Comparison of ENCODE assay signal across 19 cellular contexts in genomic region chr3:168223085-168223484, GRCh38.
DNase-seq lines count a peak whose midpoint lies in the region; ATAC-seq, FAIRE-seq and TF ChIP-seq lines count a peak whose summit lies in the region.
"Had no signal": no experiment of that assay in that cellular context is flagged by ENCODE, and none has a peak within 500 bp of the region (broad histone marks: within the 10 kb centered on the region; RNA-seq: fewer than 3 reads in every experiment).

No MANE protein-coding gene starts in this region.

- H2BK120ac ChIP-seq in H1 (replicated peaks; ENCODE audit: low read depth, low read length), result no peak overlapping the region
- no peak overlapping the region for H2BK120ac ChIP-seq in trophoblast cell (ENCODE audit: insufficient read depth, low read length, poor library complexity)

- H2BK5ac ChIP-seq in H1 (ENCODE audit: low read depth, low read length) (no peak overlapping the region), trophoblast cell (ENCODE audit: low read depth, low read length, poor library complexity) (no peak overlapping the region)

- H4K8ac ChIP-seq in H1 (ENCODE audit: extremely low read depth, insufficient read depth, low read length) (no peak overlapping the region), trophoblast cell (ENCODE audit: low read depth, low read length) (no peak overlapping the region)

- H3K14ac ChIP-seq in H1 (ENCODE audit: insufficient read length) (no peak overlapping the region), trophoblast cell (ENCODE audit: low read length) (no peak overlapping the region)

- H3K36me3 ChIP-seq in GM23338 (ENCODE audit: insufficient read depth) (no peaks in the 10 kb centered on the region), NT2/D1 (ENCODE audit: insufficient read depth, insufficient read length, low read length) (no peaks in the 10 kb centered on the region), H1 (ENCODE audit: control insufficient read depth in 2 of 4, insufficient read depth in 4 of 4, low read length in 3 of 4) (no peaks in the 10 kb centered on the region), trophoblast cell (ENCODE audit: control insufficient read depth in 1 of 2, insufficient read depth in 2 of 2, low read length in 2 of 2) (no peaks in the 10 kb centered on the region)

- intact Hi-C loops in right cardiac atrium (cut with DNase I), result no loop called here

- TF ChIP-seq RAD21 in H1 (IDR thresholded peaks at IDR 0.05 in 1 of 2, conservative IDR thresholded peaks at IDR 0.05 in 1 of 2; ENCODE audit: low read depth in 2 of 2, low read length in 2 of 2), result no peak

- H3K27ac Mint-ChIP-seq in GM23338, result no peak overlapping the region
- H3K27ac Mint-ChIP-seq: CD4-positive, alpha-beta memory T cell had no signal

- H3K4me2 ChIP-seq in GM23338, result no peak overlapping the region
- no peak overlapping the region for H3K4me2 ChIP-seq in H1 (ENCODE audit: insufficient read depth in 1 of 2, low read depth in 2 of 2, low read length in 2 of 2)
- no peak overlapping the region for H3K4me2 ChIP-seq in trophoblast cell (ENCODE audit: low read length)

- H3K4me3 ChIP-seq in GM23338, result no peak overlapping the region
- no peak overlapping the region for H3K4me3 ChIP-seq in NT2/D1 (ENCODE audit: insufficient read length, low read depth)
- no peak overlapping the region for H3K4me3 ChIP-seq in H1 (ENCODE audit: extremely low read depth in 1 of 4, insufficient read depth in 2 of 4, low read depth in 3 of 4, low read length in 4 of 4)
- H3K4me3 ChIP-seq in trophoblast cell (ENCODE audit: low read depth, low read length), result no peak overlapping the region
- H3K4me3 ChIP-seq in right cardiac atrium (ENCODE audit: low read length), result no peak overlapping the region

- DNase-seq in GM23338 (ENCODE audit: low spot score) (peak; percentile 4), NT2/D1 (ENCODE audit: low read depth, low spot score) (peak; percentile 23), H1 (ENCODE audit: low read depth in 1 of 2, low spot score in 2 of 2) (no peak), trophoblast cell (no peak), putamen (ENCODE audit: low spot score) (no peak), NCI-H1930 (lab: John Stamatoyannopoulos, UW) (no peak), right cardiac atrium (no peak)
- DNase-seq: C1 segment of cervical spinal cord; Calu3; CD4-positive, alpha-beta memory T cell; COR-L47; DMS53; DMS79 treated with DMSO at 0.1 percent for 48 hours; GOT3; H7; HCEC 1CT had no signal

- no peaks in the 10 kb centered on the region for H3K23me2 ChIP-seq in H1 (ENCODE audit: low read depth, low read length)

- H3K18ac ChIP-seq in H1 (ENCODE audit: extremely low read depth, low read length) (no peak overlapping the region), trophoblast cell (ENCODE audit: low read length) (no peak overlapping the region)

- H3K9me2 ChIP-seq in GM23338 (ENCODE audit: insufficient read depth), result no peaks in the 10 kb centered on the region; the same call in 1 of the 2 replicates

- H3K9me3 Mint-ChIP-seq in GM23338, result no peaks in the 10 kb centered on the region
- H3K9me3 Mint-ChIP-seq: CD4-positive, alpha-beta memory T cell had no signal

- H3K4me3 Mint-ChIP-seq in GM23338, result no peak overlapping the region
- H3K4me3 Mint-ChIP-seq: CD4-positive, alpha-beta memory T cell had no signal

- no peak for TF ChIP-seq EP300 in H1 (IDR thresholded peaks at IDR 0.05; ENCODE audit: borderline replicate concordance in 1 of 2, low read depth in 2 of 2, low read length in 2 of 2)

- no peak for TF ChIP-seq POLR2A in H1 (IDR thresholded peaks at IDR 0.05; ENCODE audit: control extremely low read depth in 1 of 2, low read depth in 2 of 2, low read length in 2 of 2)

- H2AK5ac ChIP-seq in H1 (ENCODE audit: low read depth, low read length), result no peak overlapping the region
- H2AK5ac ChIP-seq in trophoblast cell (ENCODE audit: low read length), result no peak overlapping the region

- H3K79me1 ChIP-seq in H1 (ENCODE audit: low read depth, low read length), result no peaks in the 10 kb centered on the region
- no peaks in the 10 kb centered on the region for H3K79me1 ChIP-seq in trophoblast cell (ENCODE audit: low read length)

- no peak overlapping the region for H3K23ac ChIP-seq in H1 (ENCODE audit: insufficient read length)
- H3K23ac ChIP-seq in trophoblast cell (ENCODE audit: low read length), result peak overlapping the region; percentile 58

- H4K5ac ChIP-seq in H1 (ENCODE audit: insufficient read length, low read depth, low read length), result no peak overlapping the region

- H2BK20ac ChIP-seq in H1 (ENCODE audit: low read length), result no peak overlapping the region

- H2BK15ac ChIP-seq in H1 (ENCODE audit: low read length), result no peak overlapping the region

- H3K56ac ChIP-seq in H1 (replicated peaks; ENCODE audit: insufficient read length, low read depth, low read length), result no peak overlapping the region

- H3K9ac ChIP-seq in NT2/D1 (ENCODE audit: insufficient read length, low read depth), result no peak overlapping the region
- H3K9ac ChIP-seq in H1 (replicated peaks in 1 of 4; ENCODE audit: extremely low read depth in 1 of 4, low read depth in 3 of 4, low read length in 3 of 4), result no peak overlapping the region
- H3K9ac ChIP-seq in trophoblast cell (ENCODE audit: low read length), result peak overlapping the region; percentile 72

- no peaks in the 10 kb centered on the region; the same call in 1 of the 2 replicates for H3K4me1 ChIP-seq in GM23338 (ENCODE audit: insufficient read depth)
- H3K4me1 ChIP-seq in NT2/D1 (ENCODE audit: insufficient read depth, insufficient read length), result no peaks in the 10 kb centered on the region
- H3K4me1 ChIP-seq in H1 (replicated peaks in 1 of 4; ENCODE audit: control insufficient read depth in 3 of 4, insufficient read depth in 4 of 4, low read length in 3 of 4), result peaks cover 0 to 4% (median 2%) of the 10 kb centered on the region in 4 experiments; a peak in 1 of 7 replicates
- H3K4me1 ChIP-seq in trophoblast cell (ENCODE audit: control insufficient read depth in 1 of 2, insufficient read depth in 2 of 2, low read length in 2 of 2), result no peaks in the 10 kb centered on the region
- no peaks in the 10 kb centered on the region for H3K4me1 ChIP-seq in right cardiac atrium (ENCODE audit: control insufficient read depth, insufficient read depth, low read length)

- CTCF ChIA-PET in H1 (lab: Charles Lee; ENCODE audit: partially characterized antibody), result interaction anchor here (1.7 to 4.0 kb wide), 2 partner anchors 12 to 642 kb away, joined by 4 to 23 read pairs; no protein-coding TSS in a partner anchor

- peak; percentile 69 for ATAC-seq in GM23338
- ATAC-seq in right cardiac atrium, result no peak

- no peaks in the 10 kb centered on the region for H3F3A ChIP-seq in GM23338 (replicated peaks; ENCODE audit: low read depth)

- H3K27me3 ChIP-seq in GM23338 (ENCODE audit: insufficient read depth) (no peaks in the 10 kb centered on the region), NT2/D1 (ENCODE audit: insufficient read depth, insufficient read length) (no peaks in the 10 kb centered on the region), H1 (replicated peaks in 1 of 4; ENCODE audit: control insufficient read depth in 3 of 4, extremely low read depth in 1 of 4, insufficient read depth in 3 of 4, low read length in 3 of 4) (no peaks in the 10 kb centered on the region), trophoblast cell (ENCODE audit: insufficient read depth, low read length) (no peaks in the 10 kb centered on the region), right cardiac atrium (ENCODE audit: control insufficient read depth, insufficient read depth) (no peaks in the 10 kb centered on the region)

- H3K36me3 Mint-ChIP-seq in GM23338 (ENCODE audit: low read depth), result no peaks in the 10 kb centered on the region
- H3K36me3 Mint-ChIP-seq: CD4-positive, alpha-beta memory T cell had no signal

- H4K20me1 ChIP-seq in GM23338 (replicated peaks; ENCODE audit: insufficient read depth) (no peaks in the 10 kb centered on the region), H1 (replicated peaks in 1 of 2; ENCODE audit: control insufficient read depth in 1 of 2, insufficient read depth in 2 of 2, low read length in 2 of 2) (no peaks in the 10 kb centered on the region)

- H3K79me2 ChIP-seq in GM23338 (replicated peaks; ENCODE audit: insufficient read depth) (no peaks in the 10 kb centered on the region), H1 (ENCODE audit: control insufficient read depth in 1 of 2, insufficient read depth in 2 of 2, low read length in 2 of 2) (no peaks in the 10 kb centered on the region), trophoblast cell (ENCODE audit: control insufficient read depth, insufficient read depth, low read length, poor library complexity) (no peaks in the 10 kb centered on the region)

- H3K4ac ChIP-seq in H1 (replicated peaks; ENCODE audit: insufficient read length, low read depth, low read length) (no peak overlapping the region), trophoblast cell (ENCODE audit: low read depth, low read length) (no peak overlapping the region)

- TF ChIP-seq CTCF in GM23338 (conservative IDR thresholded peaks at IDR 0.05; ENCODE audit: low read depth in 2 of 2) (no peak), H1 (IDR thresholded peaks at IDR 0.05; ENCODE audit: control extremely low read depth in 1 of 3, insufficient read depth in 1 of 3, low read depth in 1 of 3, low read length in 3 of 3) (no peak)

- H4K91ac ChIP-seq in H1 (replicated peaks; ENCODE audit: insufficient read length, low read length) (no peak overlapping the region), trophoblast cell (ENCODE audit: low read depth, low read length) (no peak overlapping the region)

- H3K27ac ChIP-seq in GM23338 (ENCODE audit: low read depth), result no peak overlapping the region
- H3K27ac ChIP-seq in H1 (ENCODE audit: low read depth, low read length), result no peak overlapping the region
- no peak overlapping the region for H3K27ac ChIP-seq in trophoblast cell (ENCODE audit: low read depth, low read length)
- no peak overlapping the region for H3K27ac ChIP-seq in right cardiac atrium (ENCODE audit: low read length)

- 76% methylated on average over 3 of the region's 3 CpGs; no CpG with 5 or more reads in 1 of the 2 experiments for WGBS in H1 (ENCODE audit: extremely low coverage in 1 of 2, insufficient coverage in 1 of 2, insufficient read length in 1 of 2, insufficient replicate concordance in 2 of 2, low coverage in 1 of 2, low lambda C conversion rate in 2 of 2, missing lambda C conversion rate in 1 of 2), 2 experiments
- no CpG with 5 or more reads among the region's 3 CpGs for WGBS in trophoblast cell (ENCODE audit: extremely low coverage, insufficient coverage, insufficient read length)
- 86% methylated on average over 3 of the region's 3 CpGs for WGBS in right cardiac atrium

- H3K9me3 ChIP-seq in NT2/D1 (ENCODE audit: insufficient read depth, low read length) (no peaks in the 10 kb centered on the region), H1 (ENCODE audit: insufficient read depth in 2 of 2, low read depth in 1 of 2, low read length in 1 of 2) (no peaks in the 10 kb centered on the region), trophoblast cell (ENCODE audit: insufficient read depth, low read depth, low read length) (no peaks in the 10 kb centered on the region), right cardiac atrium (ENCODE audit: control insufficient read depth, low read length) (no peaks in the 10 kb centered on the region)

- FAIRE-seq in H1 (lab: Jason Lieb, UNC), result peak; percentile 50
- FAIRE-seq: G401.6, GM12892, GM19239 had no signal

- H3K27me3 Mint-ChIP-seq in GM23338 (ENCODE audit: insufficient read depth, low read depth, poor library complexity), result no peaks in the 10 kb centered on the region
- H3K27me3 Mint-ChIP-seq: CD4-positive, alpha-beta memory T cell had no signal

- peaks cover 15% of the 10 kb centered on the region for H3K4me1 Mint-ChIP-seq in GM23338
- H3K4me1 Mint-ChIP-seq: CD4-positive, alpha-beta memory T cell had no signal

- H4K12ac ChIP-seq in trophoblast cell (ENCODE audit: low read depth, low read length), result no peak overlapping the region

- H2BK12ac ChIP-seq in H1 (ENCODE audit: low read depth, low read length) (no peak overlapping the region), trophoblast cell (ENCODE audit: low read length) (no peak overlapping the region)

- H2AFZ ChIP-seq in GM23338, result no peak overlapping the region
- no peak overlapping the region for H2AFZ ChIP-seq in H1 (ENCODE audit: low read length)
- H2AFZ ChIP-seq in trophoblast cell (ENCODE audit: insufficient read depth, low read length, poor library complexity), result no peak overlapping the region

- POLR2A ChIA-PET in H1 (lab: Charles Lee; ENCODE audit: partially characterized antibody), result interaction anchor here (0.8 kb wide), 1 partner anchor 12 kb away, joined by 3 read pairs; no protein-coding TSS in a partner anchor

Comparison
In these comparisons a context has a peak if more than half of its experiments do, and no peak if none do; other contexts are left out.
1. DNase-seq: peak in GM23338 (single experiment) and NT2/D1 (single experiment); none in H1 (0 of 2), trophoblast cell (0 of 2), putamen (single experiment), NCI-H1930 (0 of 2) and right cardiac atrium (0 of 3).